Comparison of ENCODE assay signal across 1 cellular context in genomic region chr21:43771698-43772367, GRCh38.
TF ChIP-seq lines count a peak whose summit lies in the region.

No MANE protein-coding gene starts in this region.

TF ChIP-seq in H1, 55 proteins besides CTCF, POLR2A, EP300 and RAD21:
- TF ChIP-seq RXRA (IDR thresholded peaks at IDR 0.05; ENCODE audit: insufficient read depth, low read depth, low read length), result no peak
- no peak for TF ChIP-seq SP1 (IDR thresholded peaks at IDR 0.05; ENCODE audit: low read depth, low read length)
- TF ChIP-seq SIN3A (conservative IDR thresholded peaks at IDR 0.05 in 1 of 2, IDR thresholded peaks at IDR 0.05 in 1 of 2; ENCODE audit: low read depth in 1 of 2, low read length in 2 of 2), result no peak
- TF ChIP-seq POU5F1 (IDR thresholded peaks at IDR 0.05; ENCODE audit: low read depth, low read length), result no peak
- TF ChIP-seq KDM5A (IDR thresholded peaks at IDR 0.05; ENCODE audit: low read length), result no peak
- TF ChIP-seq RNF2 (IDR thresholded peaks at IDR 0.05; ENCODE audit: borderline replicate concordance, low read depth, low read length, missing control alignments, poor library complexity, severe bottlenecking), result no peak
- TF ChIP-seq HDAC6 (IDR thresholded peaks at IDR 0.05; ENCODE audit: low read depth, low read length), result no peak
- TF ChIP-seq, protein P1, sequence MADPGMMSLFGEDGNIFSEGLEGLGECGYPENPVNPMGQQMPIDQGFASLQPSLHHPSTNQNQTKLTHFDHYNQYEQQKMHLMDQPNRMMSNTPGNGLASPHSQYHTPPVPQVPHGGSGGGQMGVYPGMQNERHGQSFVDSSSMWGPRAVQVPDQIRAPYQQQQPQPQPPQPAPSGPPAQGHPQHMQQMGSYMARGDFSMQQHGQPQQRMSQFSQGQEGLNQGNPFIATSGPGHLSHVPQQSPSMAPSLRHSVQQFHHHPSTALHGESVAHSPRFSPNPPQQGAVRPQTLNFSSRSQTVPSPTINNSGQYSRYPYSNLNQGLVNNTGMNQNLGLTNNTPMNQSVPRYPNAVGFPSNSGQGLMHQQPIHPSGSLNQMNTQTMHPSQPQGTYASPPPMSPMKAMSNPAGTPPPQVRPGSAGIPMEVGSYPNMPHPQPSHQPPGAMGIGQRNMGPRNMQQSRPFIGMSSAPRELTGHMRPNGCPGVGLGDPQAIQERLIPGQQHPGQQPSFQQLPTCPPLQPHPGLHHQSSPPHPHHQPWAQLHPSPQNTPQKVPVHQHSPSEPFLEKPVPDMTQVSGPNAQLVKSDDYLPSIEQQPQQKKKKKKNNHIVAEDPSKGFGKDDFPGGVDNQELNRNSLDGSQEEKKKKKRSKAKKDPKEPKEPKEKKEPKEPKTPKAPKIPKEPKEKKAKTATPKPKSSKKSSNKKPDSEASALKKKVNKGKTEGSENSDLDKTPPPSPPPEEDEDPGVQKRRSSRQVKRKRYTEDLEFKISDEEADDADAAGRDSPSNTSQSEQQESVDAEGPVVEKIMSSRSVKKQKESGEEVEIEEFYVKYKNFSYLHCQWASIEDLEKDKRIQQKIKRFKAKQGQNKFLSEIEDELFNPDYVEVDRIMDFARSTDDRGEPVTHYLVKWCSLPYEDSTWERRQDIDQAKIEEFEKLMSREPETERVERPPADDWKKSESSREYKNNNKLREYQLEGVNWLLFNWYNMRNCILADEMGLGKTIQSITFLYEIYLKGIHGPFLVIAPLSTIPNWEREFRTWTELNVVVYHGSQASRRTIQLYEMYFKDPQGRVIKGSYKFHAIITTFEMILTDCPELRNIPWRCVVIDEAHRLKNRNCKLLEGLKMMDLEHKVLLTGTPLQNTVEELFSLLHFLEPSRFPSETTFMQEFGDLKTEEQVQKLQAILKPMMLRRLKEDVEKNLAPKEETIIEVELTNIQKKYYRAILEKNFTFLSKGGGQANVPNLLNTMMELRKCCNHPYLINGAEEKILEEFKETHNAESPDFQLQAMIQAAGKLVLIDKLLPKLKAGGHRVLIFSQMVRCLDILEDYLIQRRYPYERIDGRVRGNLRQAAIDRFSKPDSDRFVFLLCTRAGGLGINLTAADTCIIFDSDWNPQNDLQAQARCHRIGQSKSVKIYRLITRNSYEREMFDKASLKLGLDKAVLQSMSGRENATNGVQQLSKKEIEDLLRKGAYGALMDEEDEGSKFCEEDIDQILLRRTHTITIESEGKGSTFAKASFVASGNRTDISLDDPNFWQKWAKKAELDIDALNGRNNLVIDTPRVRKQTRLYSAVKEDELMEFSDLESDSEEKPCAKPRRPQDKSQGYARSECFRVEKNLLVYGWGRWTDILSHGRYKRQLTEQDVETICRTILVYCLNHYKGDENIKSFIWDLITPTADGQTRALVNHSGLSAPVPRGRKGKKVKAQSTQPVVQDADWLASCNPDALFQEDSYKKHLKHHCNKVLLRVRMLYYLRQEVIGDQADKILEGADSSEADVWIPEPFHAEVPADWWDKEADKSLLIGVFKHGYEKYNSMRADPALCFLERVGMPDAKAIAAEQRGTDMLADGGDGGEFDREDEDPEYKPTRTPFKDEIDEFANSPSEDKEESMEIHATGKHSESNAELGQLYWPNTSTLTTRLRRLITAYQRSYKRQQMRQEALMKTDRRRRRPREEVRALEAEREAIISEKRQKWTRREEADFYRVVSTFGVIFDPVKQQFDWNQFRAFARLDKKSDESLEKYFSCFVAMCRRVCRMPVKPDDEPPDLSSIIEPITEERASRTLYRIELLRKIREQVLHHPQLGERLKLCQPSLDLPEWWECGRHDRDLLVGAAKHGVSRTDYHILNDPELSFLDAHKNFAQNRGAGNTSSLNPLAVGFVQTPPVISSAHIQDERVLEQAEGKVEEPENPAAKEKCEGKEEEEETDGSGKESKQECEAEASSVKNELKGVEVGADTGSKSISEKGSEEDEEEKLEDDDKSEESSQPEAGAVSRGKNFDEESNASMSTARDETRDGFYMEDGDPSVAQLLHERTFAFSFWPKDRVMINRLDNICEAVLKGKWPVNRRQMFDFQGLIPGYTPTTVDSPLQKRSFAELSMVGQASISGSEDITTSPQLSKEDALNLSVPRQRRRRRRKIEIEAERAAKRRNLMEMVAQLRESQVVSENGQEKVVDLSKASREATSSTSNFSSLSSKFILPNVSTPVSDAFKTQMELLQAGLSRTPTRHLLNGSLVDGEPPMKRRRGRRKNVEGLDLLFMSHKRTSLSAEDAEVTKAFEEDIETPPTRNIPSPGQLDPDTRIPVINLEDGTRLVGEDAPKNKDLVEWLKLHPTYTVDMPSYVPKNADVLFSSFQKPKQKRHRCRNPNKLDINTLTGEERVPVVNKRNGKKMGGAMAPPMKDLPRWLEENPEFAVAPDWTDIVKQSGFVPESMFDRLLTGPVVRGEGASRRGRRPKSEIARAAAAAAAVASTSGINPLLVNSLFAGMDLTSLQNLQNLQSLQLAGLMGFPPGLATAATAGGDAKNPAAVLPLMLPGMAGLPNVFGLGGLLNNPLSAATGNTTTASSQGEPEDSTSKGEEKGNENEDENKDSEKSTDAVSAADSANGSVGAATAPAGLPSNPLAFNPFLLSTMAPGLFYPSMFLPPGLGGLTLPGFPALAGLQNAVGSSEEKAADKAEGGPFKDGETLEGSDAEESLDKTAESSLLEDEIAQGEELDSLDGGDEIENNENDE (IDR thresholded peaks at IDR 0.05; ENCODE audit: insufficient replicate concordance, low read length), result no peak
- TF ChIP-seq PHF8 (conservative IDR thresholded peaks at IDR 0.05; ENCODE audit: low read depth, low read length), result no peak
- no peak for TF ChIP-seq CEBPB (IDR thresholded peaks at IDR 0.05; ENCODE audit: low read depth, low read length)
- no peak for TF ChIP-seq SIX5 (IDR thresholded peaks at IDR 0.05; ENCODE audit: low read depth, low read length)
- no peak for TF ChIP-seq KDM1A (IDR thresholded peaks at IDR 0.05; ENCODE audit: borderline replicate concordance, low read length)
- TF ChIP-seq ZNF274 (IDR thresholded peaks at IDR 0.05; ENCODE audit: borderline replicate concordance, extremely low read depth, low read length), result no peak
- TF ChIP-seq, protein P2, sequence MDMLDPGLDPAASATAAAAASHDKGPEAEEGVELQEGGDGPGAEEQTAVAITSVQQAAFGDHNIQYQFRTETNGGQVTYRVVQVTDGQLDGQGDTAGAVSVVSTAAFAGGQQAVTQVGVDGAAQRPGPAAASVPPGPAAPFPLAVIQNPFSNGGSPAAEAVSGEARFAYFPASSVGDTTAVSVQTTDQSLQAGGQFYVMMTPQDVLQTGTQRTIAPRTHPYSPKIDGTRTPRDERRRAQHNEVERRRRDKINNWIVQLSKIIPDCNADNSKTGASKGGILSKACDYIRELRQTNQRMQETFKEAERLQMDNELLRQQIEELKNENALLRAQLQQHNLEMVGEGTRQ (IDR thresholded peaks at IDR 0.05; ENCODE audit: low read length), result no peak
- TF ChIP-seq EZH2 (IDR thresholded peaks at IDR 0.05; ENCODE audit: low read depth, low read length, severe bottlenecking), result no peak
- no peak for TF ChIP-seq CTBP2 (IDR thresholded peaks at IDR 0.05; ENCODE audit: borderline replicate concordance, insufficient read depth, insufficient read length, low read length)
- no peak for TF ChIP-seq SP2 (IDR thresholded peaks at IDR 0.05; ENCODE audit: low read length)
